In genomic region chr7:14836571-14837189, GRCh38 we compare ENCODE assay signal across 11 cellular contexts.
A peak's percentile ranks its signal among the peaks of the same experiment; 100 is the strongest.
DNase-seq lines count a peak whose midpoint lies in the region; ATAC-seq and TF ChIP-seq lines count a peak whose summit lies in the region.
"Had no signal": no experiment of that assay in that cellular context is flagged by ENCODE, and none has a peak within 500 bp of the region (broad histone marks: within the 10 kb centered on the region; RNA-seq: fewer than 3 reads in every experiment).

No MANE protein-coding gene starts in this region.

- no peaks in the 10 kb centered on the region for H3K79me2 ChIP-seq in fibroblast of lung (ENCODE audit: control insufficient read depth, insufficient read depth, low read length)

- no peaks in the 10 kb centered on the region for H3K36me3 ChIP-seq in HEK293 (ENCODE audit: control insufficient read depth in 2 of 2, insufficient read depth in 1 of 2, low read length in 2 of 2)
- H3K36me3 ChIP-seq in fibroblast of lung (ENCODE audit: control insufficient read depth, insufficient read depth, low read length), result no peaks in the 10 kb centered on the region

- ATAC-seq in GM19328 (IDR thresholded peaks at IDR 0.05; ENCODE audit: unreplicated experiment), result no peak
- no peak for ATAC-seq in GM18873 (IDR thresholded peaks at IDR 0.05; ENCODE audit: low FRiP score, unreplicated experiment)
- ATAC-seq in HG03097 (IDR thresholded peaks at IDR 0.05; ENCODE audit: low FRiP score, unreplicated experiment), result no peak

- peaks cover 13% of the 10 kb centered on the region for H3K4me1 Mint-ChIP-seq in mesothelial cell of epicardium
- H3K4me1 Mint-ChIP-seq: activated naive CD4-positive, alpha-beta T cell treated with anti-CD3 and anti-CD28 coated beads, Interleukin-2, amount 50 U/mL, for 24 hours had no signal

- H3K4me3 Mint-ChIP-seq in mesothelial cell of epicardium, result no peak overlapping the region
- H3K4me3 Mint-ChIP-seq: activated naive CD4-positive, alpha-beta T cell treated with anti-CD3 and anti-CD28 coated beads, Interleukin-2, amount 50 U/mL, for 24 hours had no signal

- no peak overlapping the region for H3K27ac Mint-ChIP-seq in mesothelial cell of epicardium
- H3K27ac Mint-ChIP-seq: activated naive CD4-positive, alpha-beta T cell treated with anti-CD3 and anti-CD28 coated beads, Interleukin-2, amount 50 U/mL, for 24 hours had no signal

- H3K27ac ChIP-seq in HEK293 (ENCODE audit: extremely low read depth, low read depth, low read length) (no peak overlapping the region), fibroblast of lung (ENCODE audit: insufficient read depth, low read length) (no peak overlapping the region)
- H3K27ac ChIP-seq: skin epidermis had no signal

- H3K9ac ChIP-seq in fibroblast of lung (ENCODE audit: insufficient read depth, low read length), result no peak overlapping the region

- H4K20me1 ChIP-seq in fibroblast of lung (ENCODE audit: control insufficient read depth, extremely low read depth, insufficient read depth, low read length), result no peaks in the 10 kb centered on the region

- H3K9me3 ChIP-seq in HEK293 (ENCODE audit: control insufficient read depth, insufficient read depth, low read depth, low read length), result no peaks in the 10 kb centered on the region
- H3K9me3 ChIP-seq in fibroblast of lung (ENCODE audit: control insufficient read depth, insufficient read depth, low read depth, low read length), result no peaks in the 10 kb centered on the region

- H3K4me1 ChIP-seq in HEK293 (ENCODE audit: control insufficient read depth, insufficient read depth, low read length), result no peaks in the 10 kb centered on the region
- no peaks in the 10 kb centered on the region for H3K4me1 ChIP-seq in fibroblast of lung (ENCODE audit: control insufficient read depth, extremely low read depth, insufficient read depth, low read length)

- TF ChIP-seq CTCF in HEK293 (tag by site-specific recombination; IDR thresholded peaks at IDR 0.05), result no peak
- TF ChIP-seq CTCF in fibroblast of lung (conservative IDR thresholded peaks at IDR 0.05 in 1 of 2, IDR thresholded peaks at IDR 0.05 in 1 of 2; ENCODE audit: low read depth in 1 of 2, low read length in 2 of 2), result no peak
- TF ChIP-seq CTCF in mesothelial cell of epicardium (IDR thresholded peaks at IDR 0.05; ENCODE audit: unreplicated experiment), result no peak

- POLR2A ChIA-PET in HEK293 (lab: Yijun Ruan, JAX), result no interaction called here

- CTCF ChIA-PET in HEK293 (lab: Yijun Ruan, JAX), result interaction anchor here (1.2 kb wide), 1 partner anchor 22 kb away, joined by 3 read pairs; no protein-coding TSS in a partner anchor

- no peaks in the 10 kb centered on the region for H3K36me3 Mint-ChIP-seq in mesothelial cell of epicardium
- H3K36me3 Mint-ChIP-seq: activated naive CD4-positive, alpha-beta T cell treated with anti-CD3 and anti-CD28 coated beads, Interleukin-2, amount 50 U/mL, for 24 hours had no signal

- no peak overlapping the region for H3K4me3 ChIP-seq in HEK293 (ENCODE audit: low read depth, low read length)
- peak overlapping the region in 1 of 4 experiments; percentile 41 for H3K4me3 ChIP-seq in fibroblast of lung (replicated peaks in 1 of 4; ENCODE audit: control extremely low read depth in 1 of 4, insufficient read depth in 1 of 4, low read depth in 3 of 4, low read length in 4 of 4)
- H3K4me3 ChIP-seq: skin epidermis had no signal

- H3K27me3 ChIP-seq in fibroblast of lung (ENCODE audit: control insufficient read depth, insufficient read depth, low read length), result no peaks in the 10 kb centered on the region

- no peaks in the 10 kb centered on the region for H3K9me3 Mint-ChIP-seq in mesothelial cell of epicardium

- peak overlapping the region; percentile 52 for H2AFZ ChIP-seq in fibroblast of lung (ENCODE audit: low read length)

- H3K27me3 Mint-ChIP-seq in mesothelial cell of epicardium (ENCODE audit: low read depth), result no peaks in the 10 kb centered on the region
- H3K27me3 Mint-ChIP-seq: activated naive CD4-positive, alpha-beta T cell treated with anti-CD3 and anti-CD28 coated beads, Interleukin-2, amount 50 U/mL, for 24 hours had no signal

- DNase-seq in NCI-H748 (lab: John Stamatoyannopoulos, UW; ENCODE audit: unreplicated experiment) (peak; percentile 93), fibroblast of lung (ENCODE audit: low read depth in 2 of 2) (peak; percentile 70 to 80), posterior vena cava (ENCODE audit: low spot score) (peak; percentile 67), mesothelial cell of epicardium (ENCODE audit: low spot score in 2 of 2, unreplicated experiment in 2 of 2) (no peak)
- DNase-seq: MV-4-11 had no signal

- H3K4me2 ChIP-seq in fibroblast of lung (ENCODE audit: extremely low read depth, insufficient read depth, low read length), result peak overlapping the region; percentile 42

- intact Hi-C loops in posterior vena cava (cut with DNase I), result no loop called here

TF ChIP-seq in HEK293, 187 proteins besides CTCF, POLR2A, EP300 and RAD21:
- TF ChIP-seq TRIM28 (IDR thresholded peaks at IDR 0.05; ENCODE audit: borderline replicate concordance, low read length) (peak; percentile 61; the same call in 1 of the 2 replicates), ELK4 (IDR thresholded peaks at IDR 0.05; ENCODE audit: borderline replicate concordance, low read depth, low read length) (no peak), ZIC2 (tag by site-specific recombination; IDR thresholded peaks at IDR 0.05) (peak; percentile 58), KLF17 (tag by site-specific recombination; IDR thresholded peaks at IDR 0.05) (no peak), HIC1 (tag by site-specific recombination; IDR thresholded peaks at IDR 0.05) (0 out of 2 replicates have a peak, but pooled peaks have one; percentile 41), ZNF600 (tag by site-specific recombination; IDR thresholded peaks at IDR 0.05) (peak; percentile 45; the same call in 1 of the 2 replicates), ZEB2 (tag by site-specific recombination; IDR thresholded peaks at IDR 0.05) (0 out of 2 replicates have a peak, but pooled peaks have one; percentile 25), ZNF785 (tag by site-specific recombination; IDR thresholded peaks at IDR 0.05) (no peak), ZNF560 (tag by site-specific recombination; IDR thresholded peaks at IDR 0.05; ENCODE audit: borderline replicate concordance) (no peak)
TF ChIP-seq in HEK293: peak in this region for 5.

Comparison
In these comparisons a context has a peak if more than half of its experiments do, and no peak if none do; other contexts are left out.
1. DNase-seq: peak in NCI-H748 (single experiment), fibroblast of lung (2 of 2) and posterior vena cava (single experiment); none in mesothelial cell of epicardium (0 of 2).